ENCODE assay signal across 8 cellular contexts in genomic region chr12:50167026-50167742, GRCh38. TPM values are rescaled to one million over a fixed set of nuclear protein-coding genes. Genes with fewer than 3 reads are reported as not detected.
A peak's percentile ranks its signal among the peaks of the same experiment; 100 is the strongest.
DNase-seq lines count a peak whose midpoint lies in the region; ATAC-seq and TF ChIP-seq lines count a peak whose summit lies in the region.

A gene with protein sequence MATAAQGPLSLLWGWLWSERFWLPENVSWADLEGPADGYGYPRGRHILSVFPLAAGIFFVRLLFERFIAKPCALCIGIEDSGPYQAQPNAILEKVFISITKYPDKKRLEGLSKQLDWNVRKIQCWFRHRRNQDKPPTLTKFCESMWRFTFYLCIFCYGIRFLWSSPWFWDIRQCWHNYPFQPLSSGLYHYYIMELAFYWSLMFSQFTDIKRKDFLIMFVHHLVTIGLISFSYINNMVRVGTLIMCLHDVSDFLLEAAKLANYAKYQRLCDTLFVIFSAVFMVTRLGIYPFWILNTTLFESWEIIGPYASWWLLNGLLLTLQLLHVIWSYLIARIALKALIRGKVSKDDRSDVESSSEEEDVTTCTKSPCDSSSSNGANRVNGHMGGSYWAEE (minus strand): TSS chr12:50167369. CDS start chr12:50167297, 72 bp downstream.

- H3K36me3 Mint-ChIP-seq in chondrocyte (ENCODE audit: low read depth) = peaks cover 4% of the 10 kb centered on the region

- H3K27ac Mint-ChIP-seq in chondrocyte (ENCODE audit: unreplicated experiment) = peak within 1 kb of the TSS; percentile 97

- ATAC-seq in HG03439 (IDR thresholded peaks at IDR 0.05; ENCODE audit: unreplicated experiment) = peak; percentile 98

- H3K36me3 ChIP-seq in kidney epithelial cell (ENCODE audit: control insufficient read depth, insufficient read depth, low read length) = no peaks in the 10 kb centered on the region

- H3K4me1 Mint-ChIP-seq in chondrocyte (ENCODE audit: low read depth) = peaks cover 44% of the 10 kb centered on the region

- peak within 1 kb of the TSS; percentile 90 for H3K4me3 Mint-ChIP-seq in chondrocyte (ENCODE audit: unreplicated experiment)

- TF ChIP-seq POLR2A in GM19193 (IDR thresholded peaks at IDR 0.05; ENCODE audit: extremely low read depth, insufficient read depth, insufficient read length) = peak; percentile 88

- H3K27me3 Mint-ChIP-seq in chondrocyte (ENCODE audit: low read depth) = no peaks in the 10 kb centered on the region

- DNase-seq in AML-193 (lab: John Stamatoyannopoulos, UW) = peak; percentile 95 to 97
- peak; percentile 98 for DNase-seq in NCI-H510A treated with DMSO at 0.1 percent for 48 hours (lab: John Stamatoyannopoulos, UW)
- peak; percentile 93 to 96 for DNase-seq in activated CD4-positive, alpha-beta T cell treated with anti-CD3 and anti-CD28 coated beads for 24 hours (ENCODE audit: low read depth in 2 of 2)
- peak; percentile 99 for DNase-seq in chondrocyte (ENCODE audit: low spot score)
- DNase-seq in kidney epithelial cell (ENCODE audit: low read depth) = peak; percentile 92
- peak; percentile 96 to 98 for DNase-seq in stimulated activated CD4-positive, alpha-beta T cell treated with anti-CD3 and anti-CD28 coated beads, Interleukin-15, amount 100 ng/mL, for 48 hours (ENCODE audit: low read depth in 2 of 2)

- TF ChIP-seq CTCF in chondrocyte (IDR thresholded peaks at IDR 0.05) (peak; percentile 64), kidney epithelial cell (IDR thresholded peaks at IDR 0.05; ENCODE audit: insufficient read depth, low read length, poor library complexity, severe bottlenecking) (no peak)

- peak within 1 kb of the TSS; percentile 78 for H3K4me3 ChIP-seq in kidney epithelial cell (ENCODE audit: low read depth, low read length)

- no peaks in the 10 kb centered on the region for H3K27me3 ChIP-seq in kidney epithelial cell (ENCODE audit: control insufficient read depth, insufficient read depth, low read length)

- H3K9me3 Mint-ChIP-seq in chondrocyte (ENCODE audit: low read depth) = peaks cover 5% of the 10 kb centered on the region

RNA-seq across cellular contexts. Expression of the gene that starts here (rescaled TPM):
- total RNA-seq in chondrocyte (77.2 to 81.3 TPM (median 80.9 TPM) in 3 replicates), kidney epithelial cell (40.3 and 40.9 TPM in 2 replicates)

Comparison
In these comparisons a context has a peak if more than half of its experiments do, and no peak if none do; other contexts are left out.
1. Peak in every context shown above with its lines: DNase-seq, ATAC-seq and H3K4me3 ChIP-seq.